Comparison of ENCODE assay signal across 18 cellular contexts in the genomic region with DNA sequence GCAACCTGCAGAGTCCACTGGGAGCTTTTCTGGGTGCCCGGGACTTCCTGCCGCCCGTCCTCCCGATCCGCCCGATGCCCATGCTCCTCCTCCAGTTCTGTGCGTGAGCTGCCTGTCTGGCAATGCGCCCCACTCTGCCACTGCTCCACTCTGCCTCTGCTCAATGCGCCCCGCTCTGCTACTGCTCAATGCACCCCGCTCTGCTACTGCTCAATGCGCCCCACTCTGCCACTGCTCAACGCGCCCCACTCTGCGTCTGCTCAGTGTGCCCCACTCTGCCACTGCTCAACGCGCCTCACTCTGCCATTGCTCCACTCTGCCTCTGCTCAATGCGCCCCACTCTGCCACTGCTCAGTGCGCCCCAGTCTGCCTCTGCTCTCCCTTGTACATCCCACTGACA.
DNase-seq lines count a peak whose midpoint lies in the region; ATAC-seq and TF ChIP-seq lines count a peak whose summit lies in the region.
"Had no signal": no experiment of that assay in that cellular context is flagged by ENCODE, and none has a peak within 500 bp of the region (broad histone marks: within the 10 kb centered on the region; RNA-seq: fewer than 3 reads in every experiment).

No MANE protein-coding gene starts in this region.

- peaks cover 12% of the 10 kb centered on the region for H3K4me1 Mint-ChIP-seq in chondrocyte (ENCODE audit: low read depth)
- no peaks in the 10 kb centered on the region for H3K4me1 Mint-ChIP-seq in stimulated activated effector memory CD8-positive, alpha-beta T cell treated with anti-CD3 and anti-CD28 coated beads, Interleukin-12 subunit alpha, Interleukin-12 subunit beta, amount 100 ng/mL, for 72 hours
- H3K4me1 Mint-ChIP-seq in effector memory CD8-positive, alpha-beta T cell (ENCODE audit: low read depth in 2 of 2) = no peaks in the 10 kb centered on the region
- H3K4me1 Mint-ChIP-seq: CD14-positive monocyte, H9 had no signal

- H3K27ac Mint-ChIP-seq in chondrocyte (ENCODE audit: unreplicated experiment) = no peak overlapping the region
- no peak overlapping the region for H3K27ac Mint-ChIP-seq in stimulated activated effector memory CD8-positive, alpha-beta T cell treated with anti-CD3 and anti-CD28 coated beads, Interleukin-12 subunit alpha, Interleukin-12 subunit beta, amount 100 ng/mL, for 72 hours
- H3K27ac Mint-ChIP-seq in effector memory CD8-positive, alpha-beta T cell = no peak overlapping the region
- H3K27ac Mint-ChIP-seq: CD14-positive monocyte; CD8-positive, alpha-beta T cell; H9 had no signal

- H3K4me3 ChIP-seq in ACC112 (ENCODE audit: low read depth, low read length) (no peak overlapping the region), neuronal stem cell (ENCODE audit: low read length in 2 of 2) (peak overlapping the region in 1 of 2 donors; percentile 12), prostate gland (no peak overlapping the region), colonic mucosa (no peak overlapping the region)
- H3K4me3 ChIP-seq: A549, BLaER1 had no signal

- H3K18ac ChIP-seq in neuronal stem cell (ENCODE audit: low read length) = peak overlapping the region; percentile 87

- H4K8ac ChIP-seq in neuronal stem cell (ENCODE audit: low read depth, low read length) = no peak overlapping the region

- H3K9ac ChIP-seq in neuronal stem cell (ENCODE audit: low read depth, low read length, poor library complexity) (no peak overlapping the region), colonic mucosa (ENCODE audit: low read depth in 2 of 2, low read length in 2 of 2) (no peak overlapping the region)
- H3K9ac ChIP-seq: BLaER1 had no signal

- no peaks in the 10 kb centered on the region for H3K27me3 ChIP-seq in ACC112 (ENCODE audit: insufficient read depth, low read length)
- H3K27me3 ChIP-seq in neuronal stem cell (ENCODE audit: control insufficient read depth in 3 of 3, insufficient read depth in 3 of 3, low read depth in 1 of 3, low read length in 3 of 3) = no peaks in the 10 kb centered on the region
- H3K27me3 ChIP-seq in prostate gland (replicated peaks; ENCODE audit: insufficient read depth) = no peaks in the 10 kb centered on the region
- H3K27me3 ChIP-seq in colonic mucosa = no peaks in the 10 kb centered on the region
- H3K27me3 ChIP-seq: BLaER1 had no signal

- no CpG with 5 or more reads among the region's 19 CpGs for WGBS in neuronal stem cell (ENCODE audit: extremely low coverage in 2 of 2, insufficient read length in 2 of 2, insufficient replicate concordance in 1 of 2), 2 donors
- WGBS in prostate gland = 94% methylated on average over 19 of the region's 19 CpGs

- H3K23ac ChIP-seq in neuronal stem cell (ENCODE audit: low read depth, low read length, poor library complexity) = peak overlapping the region; percentile 58

- peak; percentile 92 for DNase-seq in chondrocyte (ENCODE audit: low spot score)
- no peak for DNase-seq in neuronal stem cell (ENCODE audit: low spot score)
- DNase-seq in stimulated activated effector memory CD8-positive, alpha-beta T cell treated with anti-CD3 and anti-CD28 coated beads, Interleukin-12 subunit alpha, Interleukin-12 subunit beta, amount 100 ng/mL, for 72 hours (ENCODE audit: low spot score in 2 of 2) = no peak
- DNase-seq in effector memory CD8-positive, alpha-beta T cell = no peak
- no peak for DNase-seq in prostate gland (ENCODE audit: low spot score)
- no peak for DNase-seq in left colon
- DNase-seq in colonic mucosa = no peak
- DNase-seq: Calu3; CD8-positive, alpha-beta T cell; DMS 273 treated with DMSO at 0.1 percent for 48 hours; DMS53; DND-41; H9 had no signal

- peak overlapping the region; percentile 56; the same call in 1 of the 2 replicates for H3K27ac ChIP-seq in ACC112 (ENCODE audit: low read depth, low read length)
- H3K27ac ChIP-seq in neuronal stem cell (replicated peaks; ENCODE audit: low read length) = no peak overlapping the region
- no peak overlapping the region for H3K27ac ChIP-seq in prostate gland
- no peak overlapping the region for H3K27ac ChIP-seq in colonic mucosa
- H3K27ac ChIP-seq: 22Rv1, A549, BLaER1 had no signal

- H3K14ac ChIP-seq in neuronal stem cell (ENCODE audit: low read length) = peak overlapping the region; percentile 96

- no peak overlapping the region for H2BK5ac ChIP-seq in neuronal stem cell (ENCODE audit: low read length)

- no peak overlapping the region for H2BK120ac ChIP-seq in neuronal stem cell (ENCODE audit: low read depth, low read length)

- no peaks in the 10 kb centered on the region for H3K79me2 ChIP-seq in ACC112 (ENCODE audit: control insufficient read depth, insufficient read depth, low read length, unreplicated experiment)

- H3K79me1 ChIP-seq in neuronal stem cell (ENCODE audit: low read depth, low read length) = no peaks in the 10 kb centered on the region

- H3K4me1 ChIP-seq in ACC112 (ENCODE audit: control insufficient read depth, insufficient read depth, low read length, unreplicated experiment) (peaks cover 28% of the 10 kb centered on the region), neuronal stem cell (ENCODE audit: control insufficient read depth in 2 of 2, insufficient read depth in 1 of 2, low read depth in 1 of 2, low read length in 2 of 2) (no peaks in the 10 kb centered on the region), prostate gland (replicated peaks) (no peaks in the 10 kb centered on the region), colonic mucosa (no peaks in the 10 kb centered on the region)
- H3K4me1 ChIP-seq: A549, BLaER1 had no signal

- no peak overlapping the region for H2AFZ ChIP-seq in ACC112 (ENCODE audit: low read length, unreplicated experiment)
- peak overlapping the region; percentile 49 for H2AFZ ChIP-seq in neuronal stem cell (ENCODE audit: low read length)

- no peak overlapping the region for H3K4me2 ChIP-seq in neuronal stem cell (ENCODE audit: insufficient read depth, low read length, poor library complexity, severe bottlenecking)
- H3K4me2 ChIP-seq: A549, BLaER1 had no signal

- H3K36me3 ChIP-seq in ACC112 (ENCODE audit: insufficient read depth, low read length) = no peaks in the 10 kb centered on the region
- H3K36me3 ChIP-seq in neuronal stem cell (replicated peaks in 1 of 2; ENCODE audit: control insufficient read depth in 2 of 2, insufficient read depth in 2 of 2, low read length in 2 of 2) = no peaks in the 10 kb centered on the region
- no peaks in the 10 kb centered on the region for H3K36me3 ChIP-seq in prostate gland
- no peaks in the 10 kb centered on the region for H3K36me3 ChIP-seq in colonic mucosa
- H3K36me3 ChIP-seq: BLaER1 had no signal

- H3K9me3 ChIP-seq in neuronal stem cell (replicated peaks in 1 of 2; ENCODE audit: control insufficient read depth in 2 of 2, insufficient read depth in 1 of 2, low read depth in 1 of 2, low read length in 2 of 2) = peaks cover 3 to 11% of the 10 kb centered on the region in 2 donors
- no peaks in the 10 kb centered on the region for H3K9me3 ChIP-seq in prostate gland
- no peaks in the 10 kb centered on the region for H3K9me3 ChIP-seq in colonic mucosa
- H3K9me3 ChIP-seq: A549, BLaER1 had no signal

- no peaks in the 10 kb centered on the region for H3K36me3 Mint-ChIP-seq in chondrocyte (ENCODE audit: low read depth)
- no peaks in the 10 kb centered on the region for H3K36me3 Mint-ChIP-seq in stimulated activated effector memory CD8-positive, alpha-beta T cell treated with anti-CD3 and anti-CD28 coated beads, Interleukin-12 subunit alpha, Interleukin-12 subunit beta, amount 100 ng/mL, for 72 hours
- H3K36me3 Mint-ChIP-seq in effector memory CD8-positive, alpha-beta T cell (ENCODE audit: insufficient read depth) = no peaks in the 10 kb centered on the region
- H3K36me3 Mint-ChIP-seq: CD14-positive monocyte; CD8-positive, alpha-beta T cell had no signal

- H2BK12ac ChIP-seq in neuronal stem cell (ENCODE audit: low read length) = no peak overlapping the region

- TF ChIP-seq POLR2A in prostate gland (IDR thresholded peaks at IDR 0.05) = no peak

- H4K91ac ChIP-seq in neuronal stem cell (ENCODE audit: low read depth, low read length, poor library complexity) = no peak overlapping the region

- intact Hi-C loops in prostate gland (cut with DNase I) = no loop called here
- intact Hi-C loops in left colon (cut with DNase I, micrococcal nuclease) = no loop called here
- intact Hi-C loops in colonic mucosa (cut with DNase I) = no loop called here

- no peak overlapping the region for H3K4me3 Mint-ChIP-seq in chondrocyte (ENCODE audit: unreplicated experiment)
- H3K4me3 Mint-ChIP-seq in stimulated activated effector memory CD8-positive, alpha-beta T cell treated with anti-CD3 and anti-CD28 coated beads, Interleukin-12 subunit alpha, Interleukin-12 subunit beta, amount 100 ng/mL, for 72 hours = no peak overlapping the region
- H3K4me3 Mint-ChIP-seq in effector memory CD8-positive, alpha-beta T cell = no peak overlapping the region
- H3K4me3 Mint-ChIP-seq: CD8-positive, alpha-beta T cell; H9 had no signal

- no peak overlapping the region for H3K4ac ChIP-seq in neuronal stem cell (ENCODE audit: low read length)

- ATAC-seq in stimulated activated effector memory CD8-positive, alpha-beta T cell treated with anti-CD3 and anti-CD28 coated beads, Interleukin-12 subunit alpha, Interleukin-12 subunit beta, amount 100 ng/mL, for 72 hours = peak; percentile 21
- no peak for ATAC-seq in effector memory CD8-positive, alpha-beta T cell (replicated peaks)
- ATAC-seq in left colon = no peak
- ATAC-seq: A549; CD8-positive, alpha-beta T cell had no signal

- H2AK5ac ChIP-seq in neuronal stem cell (ENCODE audit: low read depth, low read length) = peak overlapping the region; percentile 89

- H3K9me3 Mint-ChIP-seq in chondrocyte (ENCODE audit: low read depth) = no peaks in the 10 kb centered on the region
- H3K9me3 Mint-ChIP-seq in stimulated activated effector memory CD8-positive, alpha-beta T cell treated with anti-CD3 and anti-CD28 coated beads, Interleukin-12 subunit alpha, Interleukin-12 subunit beta, amount 100 ng/mL, for 72 hours = peaks cover 9% of the 10 kb centered on the region
- H3K9me3 Mint-ChIP-seq in effector memory CD8-positive, alpha-beta T cell = peaks cover 10 to 11% of the 10 kb centered on the region in 2 donors

- TF ChIP-seq CTCF in chondrocyte (IDR thresholded peaks at IDR 0.05) (no peak), prostate gland (IDR thresholded peaks at IDR 0.05) (no peak), colonic mucosa (IDR thresholded peaks at IDR 0.05) (no peak)

- no peaks in the 10 kb centered on the region for H3K27me3 Mint-ChIP-seq in chondrocyte (ENCODE audit: low read depth)
- H3K27me3 Mint-ChIP-seq in effector memory CD8-positive, alpha-beta T cell = no peaks in the 10 kb centered on the region

- H2BK15ac ChIP-seq in neuronal stem cell (ENCODE audit: low read length) = no peak overlapping the region
